Comparison of ENCODE assay signal across 1 cellular context in genomic region chrX:24694825-24695224, GRCh38.
TF ChIP-seq lines count a peak whose summit lies in the region.

No MANE protein-coding gene starts in this region.

TF ChIP-seq in GM23338, 12 proteins besides CTCF, POLR2A, EP300 and RAD21 (continued from another document):
- TF ChIP-seq, protein P1, sequence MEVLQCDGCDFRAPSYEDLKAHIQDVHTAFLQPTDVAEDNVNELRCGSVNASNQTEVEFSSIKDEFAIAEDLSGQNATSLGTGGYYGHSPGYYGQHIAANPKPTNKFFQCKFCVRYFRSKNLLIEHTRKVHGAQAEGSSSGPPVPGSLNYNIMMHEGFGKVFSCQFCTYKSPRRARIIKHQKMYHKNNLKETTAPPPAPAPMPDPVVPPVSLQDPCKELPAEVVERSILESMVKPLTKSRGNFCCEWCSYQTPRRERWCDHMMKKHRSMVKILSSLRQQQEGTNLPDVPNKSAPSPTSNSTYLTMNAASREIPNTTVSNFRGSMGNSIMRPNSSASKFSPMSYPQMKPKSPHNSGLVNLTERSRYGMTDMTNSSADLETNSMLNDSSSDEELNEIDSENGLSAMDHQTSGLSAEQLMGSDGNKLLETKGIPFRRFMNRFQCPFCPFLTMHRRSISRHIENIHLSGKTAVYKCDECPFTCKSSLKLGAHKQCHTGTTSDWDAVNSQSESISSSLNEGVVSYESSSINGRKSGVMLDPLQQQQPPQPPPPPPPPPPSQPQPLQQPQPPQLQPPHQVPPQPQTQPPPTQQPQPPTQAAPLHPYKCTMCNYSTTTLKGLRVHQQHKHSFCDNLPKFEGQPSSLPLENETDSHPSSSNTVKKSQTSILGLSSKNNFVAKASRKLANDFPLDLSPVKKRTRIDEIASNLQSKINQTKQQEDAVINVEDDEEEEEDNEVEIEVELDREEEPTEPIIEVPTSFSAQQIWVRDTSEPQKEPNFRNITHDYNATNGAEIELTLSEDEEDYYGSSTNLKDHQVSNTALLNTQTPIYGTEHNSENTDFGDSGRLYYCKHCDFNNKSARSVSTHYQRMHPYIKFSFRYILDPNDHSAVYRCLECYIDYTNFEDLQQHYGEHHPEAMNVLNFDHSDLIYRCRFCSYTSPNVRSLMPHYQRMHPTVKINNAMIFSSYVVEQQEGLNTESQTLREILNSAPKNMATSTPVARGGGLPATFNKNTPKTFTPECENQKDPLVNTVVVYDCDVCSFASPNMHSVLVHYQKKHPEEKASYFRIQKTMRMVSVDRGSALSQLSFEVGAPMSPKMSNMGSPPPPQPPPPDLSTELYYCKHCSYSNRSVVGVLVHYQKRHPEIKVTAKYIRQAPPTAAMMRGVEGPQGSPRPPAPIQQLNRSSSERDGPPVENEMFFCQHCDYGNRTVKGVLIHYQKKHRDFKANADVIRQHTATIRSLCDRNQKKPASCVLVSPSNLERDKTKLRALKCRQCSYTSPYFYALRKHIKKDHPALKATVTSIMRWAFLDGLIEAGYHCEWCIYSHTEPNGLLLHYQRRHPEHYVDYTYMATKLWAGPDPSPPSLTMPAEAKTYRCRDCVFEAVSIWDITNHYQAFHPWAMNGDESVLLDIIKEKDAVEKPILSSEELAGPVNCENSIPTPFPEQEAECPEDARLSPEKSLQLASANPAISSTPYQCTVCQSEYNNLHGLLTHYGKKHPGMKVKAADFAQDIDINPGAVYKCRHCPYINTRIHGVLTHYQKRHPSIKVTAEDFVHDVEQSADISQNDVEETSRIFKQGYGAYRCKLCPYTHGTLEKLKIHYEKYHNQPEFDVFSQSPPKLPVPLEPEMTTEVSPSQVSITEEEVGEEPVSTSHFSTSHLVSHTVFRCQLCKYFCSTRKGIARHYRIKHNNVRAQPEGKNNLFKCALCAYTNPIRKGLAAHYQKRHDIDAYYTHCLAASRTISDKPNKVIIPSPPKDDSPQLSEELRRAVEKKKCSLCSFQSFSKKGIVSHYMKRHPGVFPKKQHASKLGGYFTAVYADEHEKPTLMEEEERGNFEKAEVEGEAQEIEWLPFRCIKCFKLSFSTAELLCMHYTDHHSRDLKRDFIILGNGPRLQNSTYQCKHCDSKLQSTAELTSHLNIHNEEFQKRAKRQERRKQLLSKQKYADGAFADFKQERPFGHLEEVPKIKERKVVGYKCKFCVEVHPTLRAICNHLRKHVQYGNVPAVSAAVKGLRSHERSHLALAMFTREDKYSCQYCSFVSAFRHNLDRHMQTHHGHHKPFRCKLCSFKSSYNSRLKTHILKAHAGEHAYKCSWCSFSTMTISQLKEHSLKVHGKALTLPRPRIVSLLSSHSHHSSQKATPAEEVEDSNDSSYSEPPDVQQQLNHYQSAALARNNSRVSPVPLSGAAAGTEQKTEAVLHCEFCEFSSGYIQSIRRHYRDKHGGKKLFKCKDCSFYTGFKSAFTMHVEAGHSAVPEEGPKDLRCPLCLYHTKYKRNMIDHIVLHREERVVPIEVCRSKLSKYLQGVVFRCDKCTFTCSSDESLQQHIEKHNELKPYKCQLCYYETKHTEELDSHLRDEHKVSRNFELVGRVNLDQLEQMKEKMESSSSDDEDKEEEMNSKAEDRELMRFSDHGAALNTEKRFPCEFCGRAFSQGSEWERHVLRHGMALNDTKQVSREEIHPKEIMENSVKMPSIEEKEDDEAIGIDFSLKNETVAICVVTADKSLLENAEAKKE (CRISPR knock-in tag; IDR thresholded peaks at IDR 0.05): no peak
- no peak for TF ChIP-seq ZNF331 (CRISPR knock-in tag; IDR thresholded peaks at IDR 0.05; ENCODE audit: low read depth)
- no peak for TF ChIP-seq CREB1 (CRISPR knock-in tag; IDR thresholded peaks at IDR 0.05; ENCODE audit: low read depth)
